Comparison of ENCODE assay signal across 8 cellular contexts in genomic region chr5:14143843-14144585, GRCh38. TPM values are rescaled to one million over a fixed set of nuclear protein-coding genes. Genes with fewer than 3 reads are reported as not detected.
DNase-seq lines count a peak whose midpoint lies in the region; ATAC-seq and TF ChIP-seq lines count a peak whose summit lies in the region.

No MANE protein-coding gene starts in this region.

- H3K9me3 Mint-ChIP-seq in Caco-2 (ENCODE audit: unreplicated experiment) = no peaks in the 10 kb centered on the region
- no peaks in the 10 kb centered on the region for H3K9me3 Mint-ChIP-seq in activated CD8-positive, alpha-beta T cell treated with anti-CD3 and anti-CD28 coated beads for 36 hours
- peaks cover 0 to 4% (median 0%) of the 10 kb centered on the region in 11 donors for H3K9me3 Mint-ChIP-seq in naive thymus-derived CD4-positive, alpha-beta T cell

- in situ Hi-C loops in transverse colon (cut with MboI; ENCODE audit: low pct_ligation_motif_present in 1 of 4, low pct_unique_long_range_greater_than_20kb in 1 of 4, low sequenced_read_pairs in 3 of 4) = loop anchor here in 3 of 4 donors (10.0 kb wide), 2 partner anchors 61 to 121 kb away; no protein-coding TSS in a partner anchor

- H3K36me3 ChIP-seq in Caco-2 (ENCODE audit: control insufficient read depth, insufficient read depth, low read length) = no peaks in the 10 kb centered on the region
- H3K36me3 ChIP-seq in naive thymus-derived CD4-positive, alpha-beta T cell (ENCODE audit: control insufficient read depth in 2 of 3, insufficient read depth in 3 of 3, low read length in 3 of 3) = no peaks in the 10 kb centered on the region
- H3K36me3 ChIP-seq in transverse colon = no peaks in the 10 kb centered on the region

- H3K4me3 Mint-ChIP-seq in Caco-2 (ENCODE audit: unreplicated experiment) = peak overlapping the region; percentile 84
- H3K4me3 Mint-ChIP-seq in activated CD8-positive, alpha-beta T cell treated with anti-CD3 and anti-CD28 coated beads for 36 hours = peak overlapping the region; percentile 77
- peak overlapping the region; percentile 76 to 89 (median 85) for H3K4me3 Mint-ChIP-seq in naive thymus-derived CD4-positive, alpha-beta T cell

- no peaks in the 10 kb centered on the region for H3K9me3 ChIP-seq in Caco-2
- H3K9me3 ChIP-seq in naive thymus-derived CD4-positive, alpha-beta T cell (ENCODE audit: control insufficient read depth in 2 of 3, low read length in 3 of 3) = no peaks in the 10 kb centered on the region
- H3K9me3 ChIP-seq in transverse colon = no peaks in the 10 kb centered on the region

- peaks cover 9% of the 10 kb centered on the region; the same call in 1 of the 2 replicates for H3K4me1 ChIP-seq in Caco-2
- peaks cover 6% of the 10 kb centered on the region in 2 donors for H3K4me1 ChIP-seq in naive thymus-derived CD4-positive, alpha-beta T cell (ENCODE audit: control insufficient read depth in 2 of 2, insufficient read depth in 2 of 2, low read length in 2 of 2)
- peaks cover 30 to 41% (median 38%) of the 10 kb centered on the region in 4 donors for H3K4me1 ChIP-seq in transverse colon

- H3K27me3 Mint-ChIP-seq in Caco-2 (ENCODE audit: insufficient read depth, unreplicated experiment) = peaks cover 3% of the 10 kb centered on the region
- H3K27me3 Mint-ChIP-seq in activated CD8-positive, alpha-beta T cell treated with anti-CD3 and anti-CD28 coated beads for 36 hours = peaks cover 53% of the 10 kb centered on the region
- peaks cover 14 to 62% (median 35%) of the 10 kb centered on the region in 5 donors for H3K27me3 Mint-ChIP-seq in naive thymus-derived CD4-positive, alpha-beta T cell

- H3K4me1 Mint-ChIP-seq in Caco-2 (ENCODE audit: low read depth, unreplicated experiment) = peaks cover 6% of the 10 kb centered on the region
- H3K4me1 Mint-ChIP-seq in activated CD8-positive, alpha-beta T cell treated with anti-CD3 and anti-CD28 coated beads for 36 hours (ENCODE audit: low read depth) = peaks cover 8% of the 10 kb centered on the region
- H3K4me1 Mint-ChIP-seq in naive thymus-derived CD4-positive, alpha-beta T cell = peaks cover 5 to 18% (median 14%) of the 10 kb centered on the region in 7 donors

- no peak for TF ChIP-seq EP300 in transverse colon (IDR thresholded peaks at IDR 0.05; ENCODE audit: low read depth)

- H3K27ac ChIP-seq in epithelial cell of prostate (peak overlapping the region; percentile 92), transverse colon (peak overlapping the region; percentile 95 to 99 (median 98))
- no peak overlapping the region for H3K27ac ChIP-seq in naive thymus-derived CD4-positive, alpha-beta T cell (ENCODE audit: low read depth, low read length)

- TF ChIP-seq CTCF in Caco-2 (IDR thresholded peaks at IDR 0.05; ENCODE audit: insufficient read depth in 1 of 2, low read depth in 1 of 2, low read length in 1 of 2, severe bottlenecking in 1 of 2, unreplicated experiment in 1 of 2) = no peak
- no peak for TF ChIP-seq CTCF in activated CD8-positive, alpha-beta T cell treated with anti-CD3 and anti-CD28 coated beads for 36 hours (IDR thresholded peaks at IDR 0.05)
- TF ChIP-seq CTCF in transverse colon (IDR thresholded peaks at IDR 0.05) = no peak

- no peaks in the 10 kb centered on the region for H3K27me3 ChIP-seq in Caco-2 (replicated peaks; ENCODE audit: control insufficient read depth, insufficient read depth, low read length)
- peaks cover 3% of the 10 kb centered on the region in 2 donors for H3K27me3 ChIP-seq in naive thymus-derived CD4-positive, alpha-beta T cell (ENCODE audit: control insufficient read depth in 2 of 2, insufficient read depth in 2 of 2, low read length in 2 of 2)
- no peaks in the 10 kb centered on the region for H3K27me3 ChIP-seq in transverse colon

- TF ChIP-seq POLR2A in transverse colon (IDR thresholded peaks at IDR 0.05) = no peak

- peak overlapping the region; percentile 92 for H3K4me3 ChIP-seq in Caco-2 (ENCODE audit: low read depth, low read length)
- H3K4me3 ChIP-seq in naive thymus-derived CD4-positive, alpha-beta T cell (ENCODE audit: low read length) = peak overlapping the region; percentile 57
- peak overlapping the region; percentile 71 to 97 (median 78) for H3K4me3 ChIP-seq in transverse colon

- peaks cover 14% of the 10 kb centered on the region for H3K36me3 Mint-ChIP-seq in Caco-2 (ENCODE audit: insufficient read depth, unreplicated experiment)
- no peaks in the 10 kb centered on the region for H3K36me3 Mint-ChIP-seq in activated CD8-positive, alpha-beta T cell treated with anti-CD3 and anti-CD28 coated beads for 36 hours (ENCODE audit: low read depth)
- H3K36me3 Mint-ChIP-seq in naive thymus-derived CD4-positive, alpha-beta T cell = no peaks in the 10 kb centered on the region

- BruUV-seq in Caco-2 (replicated peaks; lab: Mats Ljungman, UMichigan) = no TSS peak

- DNase-seq in Caco-2 = peak in 1 of 2 experiments; percentile 50
- DNase-seq in HT-29 (ENCODE audit: low spot score) = peak; percentile 59
- peak; percentile 56 for DNase-seq in activated CD8-positive, alpha-beta T cell treated with anti-CD3 and anti-CD28 coated beads for 36 hours
- DNase-seq in epithelial cell of prostate (ENCODE audit: low read depth, low spot score) = no peak
- DNase-seq in naive thymus-derived CD4-positive, alpha-beta T cell = peak; percentile 7 to 51 (median 27)
- peak; percentile 51 for DNase-seq in transverse colon
- DNase-seq in COLO829 (ENCODE audit: low spot score) = no peak

- peak; percentile 7 for ATAC-seq in GM21381 (IDR thresholded peaks at IDR 0.05; ENCODE audit: unreplicated experiment)
- ATAC-seq in activated CD8-positive, alpha-beta T cell treated with anti-CD3 and anti-CD28 coated beads for 36 hours = no peak
- peak; percentile 2 for ATAC-seq in naive thymus-derived CD4-positive, alpha-beta T cell

- POLR2A ChIA-PET in Caco-2 (lab: Charles Lee) = interaction anchor here (0.6 kb wide), 1 partner anchor 123 kb away, joined by 4 read pairs; no protein-coding TSS in a partner anchor
- POLR2A ChIA-PET in activated CD8-positive, alpha-beta T cell treated with anti-CD3 and anti-CD28 coated beads for 36 hours (lab: Charles Lee) = no interaction called here
- POLR2A ChIA-PET in naive thymus-derived CD4-positive, alpha-beta T cell (lab: Charles Lee) = no interaction called here

- intact Hi-C loops in Caco-2 (cut with micrococcal nuclease; ENCODE audit: unreplicated experiment) = loop anchor here (1.0 to 5.0 kb wide), 4 partner anchors 65 to 157 kb away; no protein-coding TSS in a partner anchor
- intact Hi-C loops in activated CD8-positive, alpha-beta T cell treated with anti-CD3 and anti-CD28 coated beads for 36 hours (cut with micrococcal nuclease) = no loop called here
- intact Hi-C loops in naive thymus-derived CD4-positive, alpha-beta T cell (cut with micrococcal nuclease) = loop anchor here (1.0 to 10.0 kb wide), 10 partner anchors 35 to 851 kb away; partner anchors contain the start of genes ANKH (in 2 of the 2), OTULIN (in 2 of the 2) and OTULINL (in 1 of the 2)
- intact Hi-C loops in transverse colon (cut with DNase I; ENCODE audit: low total_unique reads) = loop anchor here (5.0 kb wide), 1 partner anchor 123 kb away; no protein-coding TSS in a partner anchor

- H3K27ac Mint-ChIP-seq in Caco-2 (ENCODE audit: unreplicated experiment) = peak overlapping the region; percentile 81
- peak overlapping the region; percentile 15 for H3K27ac Mint-ChIP-seq in activated CD8-positive, alpha-beta T cell treated with anti-CD3 and anti-CD28 coated beads for 36 hours
- H3K27ac Mint-ChIP-seq in naive thymus-derived CD4-positive, alpha-beta T cell = peak overlapping the region in 1 of 9 donors; percentile 20

- 1% methylated on average over 67 of the region's 84 CpGs; no CpG with 5 or more reads in 1 of the 2 donors for WGBS in transverse colon (ENCODE audit: low coverage in 1 of 2), 2 donors

- CTCF ChIA-PET in Caco-2 (lab: Charles Lee) = interaction anchor here (0.5 to 1.6 kb wide), 3 partner anchors 12 to 128 kb away, joined by 3 to 10 read pairs (median 4); no protein-coding TSS in a partner anchor
- CTCF ChIA-PET in activated CD8-positive, alpha-beta T cell treated with anti-CD3 and anti-CD28 coated beads for 36 hours (lab: Charles Lee) = no interaction called here
- CTCF ChIA-PET in naive thymus-derived CD4-positive, alpha-beta T cell (lab: Charles Lee) = no interaction called here

RNA-seq across cellular contexts. Expression of gene TRIO, which starts 0.9 kb away (rescaled TPM):
- total RNA-seq in Caco-2 (2022) = 92.0 and 98.9 TPM in 2 replicates
- total RNA-seq in HT-29 (2014; rRNA removed; shearing (Covaris generic)) = 96.9 and 104 TPM in 2 replicates
- total RNA-seq in activated CD8-positive, alpha-beta T cell treated with anti-CD3 and anti-CD28 coated beads for 36 hours = 10 to 100 TPM; 11.4 to 11.5 TPM
- 10 to 100 TPM in 2 of 5 experiments, 1 to 10 TPM in 3; 5.5 to 45.9 (median 8.5) TPM for total RNA-seq in naive thymus-derived CD4-positive, alpha-beta T cell
- under 1 TPM; 0.16 to 0.53 TPM for polyA plus RNA-seq in naive thymus-derived CD4-positive, alpha-beta T cell
- total RNA-seq in transverse colon = 100 to 1,000 TPM; 186 to 388 (median 285) TPM

Comparison
In these comparisons a context has a peak if more than half of its experiments do, and no peak if none do; other contexts are left out.
1. DNase-seq: peak in HT-29 (single experiment), activated CD8-positive, alpha-beta T cell treated with anti-CD3 and anti-CD28 coated beads for 36 hours (single experiment), naive thymus-derived CD4-positive, alpha-beta T cell (9 of 9) and transverse colon (single experiment); none in epithelial cell of prostate (single experiment) and COLO829 (single experiment).
2. Peak in every context shown above with its lines, with median percentiles within 50 percentile points of each other: H3K4me3 ChIP-seq and H3K4me3 Mint-ChIP-seq.